ENCODE assay signal across 1 cellular context in the genomic region with DNA sequence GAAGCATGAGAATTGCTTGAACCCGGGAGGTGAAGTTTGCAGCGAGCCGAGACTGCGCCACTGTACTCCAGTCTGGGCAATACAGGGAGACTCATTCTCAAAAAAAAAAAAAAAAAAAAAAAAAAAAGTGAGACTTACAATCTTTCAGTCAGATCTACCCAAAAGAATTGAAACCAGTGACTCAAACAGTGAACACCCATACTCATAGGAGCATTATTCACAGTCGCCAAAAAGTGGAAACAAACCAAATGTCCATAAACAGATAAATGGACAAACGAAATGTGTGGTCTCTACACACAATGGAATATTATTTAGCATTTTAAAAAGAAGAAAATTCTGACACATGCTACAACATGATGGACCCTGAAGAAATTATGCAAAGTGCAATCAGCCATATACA.
TF ChIP-seq lines count a peak whose summit lies in the region.

No MANE protein-coding gene starts in this region.

TF ChIP-seq in GM12878, 131 proteins besides CTCF, POLR2A, EP300 and RAD21:
- peak; percentile 35 for TF ChIP-seq SP1 (IDR thresholded peaks at IDR 0.05; ENCODE audit: low read depth, low read length)
- peak; percentile 84 for TF ChIP-seq RELB (IDR thresholded peaks at IDR 0.05; ENCODE audit: low read depth)
- peak; percentile 94 for TF ChIP-seq ZNF384 (IDR thresholded peaks at IDR 0.05; ENCODE audit: borderline replicate concordance, low read depth, low read length)
- TF ChIP-seq, protein P1, sequence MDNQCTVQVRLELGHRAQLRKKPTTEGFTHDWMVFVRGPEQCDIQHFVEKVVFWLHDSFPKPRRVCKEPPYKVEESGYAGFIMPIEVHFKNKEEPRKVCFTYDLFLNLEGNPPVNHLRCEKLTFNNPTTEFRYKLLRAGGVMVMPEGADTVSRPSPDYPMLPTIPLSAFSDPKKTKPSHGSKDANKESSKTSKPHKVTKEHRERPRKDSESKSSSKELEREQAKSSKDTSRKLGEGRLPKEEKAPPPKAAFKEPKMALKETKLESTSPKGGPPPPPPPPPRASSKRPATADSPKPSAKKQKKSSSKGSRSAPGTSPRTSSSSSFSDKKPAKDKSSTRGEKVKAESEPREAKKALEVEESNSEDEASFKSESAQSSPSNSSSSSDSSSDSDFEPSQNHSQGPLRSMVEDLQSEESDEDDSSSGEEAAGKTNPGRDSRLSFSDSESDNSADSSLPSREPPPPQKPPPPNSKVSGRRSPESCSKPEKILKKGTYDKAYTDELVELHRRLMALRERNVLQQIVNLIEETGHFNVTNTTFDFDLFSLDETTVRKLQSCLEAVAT (IDR thresholded peaks at IDR 0.05) = peak; percentile 65; the same call in 1 of the 2 replicates
- no peak for TF ChIP-seq KDM1A (IDR thresholded peaks at IDR 0.05; ENCODE audit: borderline replicate concordance)
- TF ChIP-seq, protein P2, sequence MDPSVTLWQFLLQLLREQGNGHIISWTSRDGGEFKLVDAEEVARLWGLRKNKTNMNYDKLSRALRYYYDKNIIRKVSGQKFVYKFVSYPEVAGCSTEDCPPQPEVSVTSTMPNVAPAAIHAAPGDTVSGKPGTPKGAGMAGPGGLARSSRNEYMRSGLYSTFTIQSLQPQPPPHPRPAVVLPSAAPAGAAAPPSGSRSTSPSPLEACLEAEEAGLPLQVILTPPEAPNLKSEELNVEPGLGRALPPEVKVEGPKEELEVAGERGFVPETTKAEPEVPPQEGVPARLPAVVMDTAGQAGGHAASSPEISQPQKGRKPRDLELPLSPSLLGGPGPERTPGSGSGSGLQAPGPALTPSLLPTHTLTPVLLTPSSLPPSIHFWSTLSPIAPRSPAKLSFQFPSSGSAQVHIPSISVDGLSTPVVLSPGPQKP (IDR thresholded peaks at IDR 0.05; ENCODE audit: low read depth, low read length) = no peak
- TF ChIP-seq GATAD2B (conservative IDR thresholded peaks at IDR 0.05; ENCODE audit: low read depth) = no peak
- peak in 1 of 2 experiments; percentile 58; a peak in 1 of 4 replicates for TF ChIP-seq CEBPB (IDR thresholded peaks at IDR 0.05; ENCODE audit: borderline replicate concordance in 1 of 2, low read depth in 2 of 2, low read length in 2 of 2)
- peak; percentile 97 for TF ChIP-seq IRF4 (IDR thresholded peaks at IDR 0.05; ENCODE audit: low read depth, low read length)
- TF ChIP-seq DPF2 (IDR thresholded peaks at IDR 0.05) = peak; percentile 80; the same call in 1 of the 2 replicates
- 0 out of 2 replicates have a peak, but pooled peaks have one; percentile 18 for TF ChIP-seq EED (IDR thresholded peaks at IDR 0.05; ENCODE audit: low read depth)
- peak; percentile 80 for TF ChIP-seq NFIC (IDR thresholded peaks at IDR 0.05; ENCODE audit: low read depth, low read length)
- no peak for TF ChIP-seq YY1 (IDR thresholded peaks at IDR 0.05; ENCODE audit: low read depth, low read length)
- TF ChIP-seq TCF3 (IDR thresholded peaks at IDR 0.05; ENCODE audit: borderline replicate concordance, insufficient read depth, low read depth, low read length) = 0 out of 2 replicates have a peak, but pooled peaks have one; percentile 28
- peak; percentile 49; the same call in 1 of the 2 replicates for TF ChIP-seq CREM (IDR thresholded peaks at IDR 0.05; ENCODE audit: low read depth)
- TF ChIP-seq SUPT20H (IDR thresholded peaks at IDR 0.05; ENCODE audit: borderline replicate concordance, control insufficient read depth, low read depth, low read length) = no peak
- 0 out of 4 replicates have a peak, but pooled peaks of 1 of the 2 experiments have one; percentile 21 for TF ChIP-seq ETV6 (conservative IDR thresholded peaks at IDR 0.05 in 1 of 2, IDR thresholded peaks at IDR 0.05 in 1 of 2; ENCODE audit: borderline replicate concordance in 1 of 2, low read depth in 1 of 2)
- TF ChIP-seq BMI1 (IDR thresholded peaks at IDR 0.05; ENCODE audit: borderline replicate concordance) = peak; percentile 59; the same call in 1 of the 2 replicates
- TF ChIP-seq IKZF1 (conservative IDR thresholded peaks at IDR 0.05) = peak; percentile 61; the same call in 1 of the 2 replicates
- TF ChIP-seq IKZF2 (IDR thresholded peaks at IDR 0.05) = peak; percentile 91 to 95
- peak; percentile 52; the same call in 1 of the 2 replicates for TF ChIP-seq PAX5 (IDR thresholded peaks at IDR 0.05; ENCODE audit: borderline replicate concordance, low read depth, low read length)
- no peak for TF ChIP-seq ZBTB4 (CRISPR knock-in tag; IDR thresholded peaks at IDR 0.05)
- TF ChIP-seq EZH2 (IDR thresholded peaks at IDR 0.05; ENCODE audit: borderline replicate concordance, control insufficient read depth, low read depth, low read length) = no peak
- TF ChIP-seq TBL1XR1 (IDR thresholded peaks at IDR 0.05; ENCODE audit: low read depth, low read length) = 0 out of 2 replicates have a peak, but pooled peaks have one; percentile 13
- 0 out of 2 replicates have a peak, but pooled peaks have one; percentile 15 for TF ChIP-seq TAF1 (IDR thresholded peaks at IDR 0.05; ENCODE audit: borderline replicate concordance, low read depth, low read length)
- TF ChIP-seq ATF7 (IDR thresholded peaks at IDR 0.05; ENCODE audit: low read depth) = peak; percentile 77
- TF ChIP-seq SMAD1 (IDR thresholded peaks at IDR 0.05; ENCODE audit: low read depth, partially characterized antibody) = peak; percentile 27
- TF ChIP-seq, protein P3, sequence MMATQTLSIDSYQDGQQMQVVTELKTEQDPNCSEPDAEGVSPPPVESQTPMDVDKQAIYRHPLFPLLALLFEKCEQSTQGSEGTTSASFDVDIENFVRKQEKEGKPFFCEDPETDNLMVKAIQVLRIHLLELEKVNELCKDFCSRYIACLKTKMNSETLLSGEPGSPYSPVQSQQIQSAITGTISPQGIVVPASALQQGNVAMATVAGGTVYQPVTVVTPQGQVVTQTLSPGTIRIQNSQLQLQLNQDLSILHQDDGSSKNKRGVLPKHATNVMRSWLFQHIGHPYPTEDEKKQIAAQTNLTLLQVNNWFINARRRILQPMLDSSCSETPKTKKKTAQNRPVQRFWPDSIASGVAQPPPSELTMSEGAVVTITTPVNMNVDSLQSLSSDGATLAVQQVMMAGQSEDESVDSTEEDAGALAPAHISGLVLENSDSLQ (IDR thresholded peaks at IDR 0.05) = peak; percentile 52; the same call in 1 of the 2 replicates
- no peak for TF ChIP-seq SUZ12 (IDR thresholded peaks at IDR 0.05; ENCODE audit: unreplicated experiment)
- 0 out of 2 replicates have a peak, but pooled peaks have one; percentile 48 for TF ChIP-seq MEF2A (IDR thresholded peaks at IDR 0.05; ENCODE audit: insufficient read depth, low read depth, low read length)
- peak; percentile 88 for TF ChIP-seq JUND (IDR thresholded peaks at IDR 0.05; ENCODE audit: low read depth, low read length)
- TF ChIP-seq HDAC6 (IDR thresholded peaks at IDR 0.05; ENCODE audit: unreplicated experiment) = no peak
- peak; percentile 98 for TF ChIP-seq JUNB (IDR thresholded peaks at IDR 0.05)
- TF ChIP-seq, protein P4, sequence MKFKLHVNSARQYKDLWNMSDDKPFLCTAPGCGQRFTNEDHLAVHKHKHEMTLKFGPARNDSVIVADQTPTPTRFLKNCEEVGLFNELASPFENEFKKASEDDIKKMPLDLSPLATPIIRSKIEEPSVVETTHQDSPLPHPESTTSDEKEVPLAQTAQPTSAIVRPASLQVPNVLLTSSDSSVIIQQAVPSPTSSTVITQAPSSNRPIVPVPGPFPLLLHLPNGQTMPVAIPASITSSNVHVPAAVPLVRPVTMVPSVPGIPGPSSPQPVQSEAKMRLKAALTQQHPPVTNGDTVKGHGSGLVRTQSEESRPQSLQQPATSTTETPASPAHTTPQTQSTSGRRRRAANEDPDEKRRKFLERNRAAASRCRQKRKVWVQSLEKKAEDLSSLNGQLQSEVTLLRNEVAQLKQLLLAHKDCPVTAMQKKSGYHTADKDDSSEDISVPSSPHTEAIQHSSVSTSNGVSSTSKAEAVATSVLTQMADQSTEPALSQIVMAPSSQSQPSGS (IDR thresholded peaks at IDR 0.05; ENCODE audit: low read length) = peak; percentile 50; the same call in 1 of the 2 replicates
- peak; percentile 89 for TF ChIP-seq MTA2 (IDR thresholded peaks at IDR 0.05; ENCODE audit: low read depth)
- peak; percentile 71 for TF ChIP-seq RUNX3 (IDR thresholded peaks at IDR 0.05; ENCODE audit: low read length)
- TF ChIP-seq BHLHE40 (IDR thresholded peaks at IDR 0.05; ENCODE audit: borderline replicate concordance in 1 of 2, low read depth in 2 of 2, low read length in 1 of 2) = peak; percentile 5 to 27; a peak in 1 of 4 replicates
- peak; percentile 87 for TF ChIP-seq SKIL (IDR thresholded peaks at IDR 0.05; ENCODE audit: low read depth, poor library complexity, severe bottlenecking)
- peak; percentile 92 for TF ChIP-seq BCL11A (IDR thresholded peaks at IDR 0.05; ENCODE audit: low read depth, low read length)
- no peak for TF ChIP-seq SIN3A (IDR thresholded peaks at IDR 0.05; ENCODE audit: low read depth, low read length)
- TF ChIP-seq, protein P5, sequence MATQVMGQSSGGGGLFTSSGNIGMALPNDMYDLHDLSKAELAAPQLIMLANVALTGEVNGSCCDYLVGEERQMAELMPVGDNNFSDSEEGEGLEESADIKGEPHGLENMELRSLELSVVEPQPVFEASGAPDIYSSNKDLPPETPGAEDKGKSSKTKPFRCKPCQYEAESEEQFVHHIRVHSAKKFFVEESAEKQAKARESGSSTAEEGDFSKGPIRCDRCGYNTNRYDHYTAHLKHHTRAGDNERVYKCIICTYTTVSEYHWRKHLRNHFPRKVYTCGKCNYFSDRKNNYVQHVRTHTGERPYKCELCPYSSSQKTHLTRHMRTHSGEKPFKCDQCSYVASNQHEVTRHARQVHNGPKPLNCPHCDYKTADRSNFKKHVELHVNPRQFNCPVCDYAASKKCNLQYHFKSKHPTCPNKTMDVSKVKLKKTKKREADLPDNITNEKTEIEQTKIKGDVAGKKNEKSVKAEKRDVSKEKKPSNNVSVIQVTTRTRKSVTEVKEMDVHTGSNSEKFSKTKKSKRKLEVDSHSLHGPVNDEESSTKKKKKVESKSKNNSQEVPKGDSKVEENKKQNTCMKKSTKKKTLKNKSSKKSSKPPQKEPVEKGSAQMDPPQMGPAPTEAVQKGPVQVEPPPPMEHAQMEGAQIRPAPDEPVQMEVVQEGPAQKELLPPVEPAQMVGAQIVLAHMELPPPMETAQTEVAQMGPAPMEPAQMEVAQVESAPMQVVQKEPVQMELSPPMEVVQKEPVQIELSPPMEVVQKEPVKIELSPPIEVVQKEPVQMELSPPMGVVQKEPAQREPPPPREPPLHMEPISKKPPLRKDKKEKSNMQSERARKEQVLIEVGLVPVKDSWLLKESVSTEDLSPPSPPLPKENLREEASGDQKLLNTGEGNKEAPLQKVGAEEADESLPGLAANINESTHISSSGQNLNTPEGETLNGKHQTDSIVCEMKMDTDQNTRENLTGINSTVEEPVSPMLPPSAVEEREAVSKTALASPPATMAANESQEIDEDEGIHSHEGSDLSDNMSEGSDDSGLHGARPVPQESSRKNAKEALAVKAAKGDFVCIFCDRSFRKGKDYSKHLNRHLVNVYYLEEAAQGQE (IDR thresholded peaks at IDR 0.05; ENCODE audit: low read depth, low read length) = no peak
TF ChIP-seq in GM12878: peak in this region for 30.
